11 cellular contexts compared by ENCODE assay signal in the genomic region with DNA sequence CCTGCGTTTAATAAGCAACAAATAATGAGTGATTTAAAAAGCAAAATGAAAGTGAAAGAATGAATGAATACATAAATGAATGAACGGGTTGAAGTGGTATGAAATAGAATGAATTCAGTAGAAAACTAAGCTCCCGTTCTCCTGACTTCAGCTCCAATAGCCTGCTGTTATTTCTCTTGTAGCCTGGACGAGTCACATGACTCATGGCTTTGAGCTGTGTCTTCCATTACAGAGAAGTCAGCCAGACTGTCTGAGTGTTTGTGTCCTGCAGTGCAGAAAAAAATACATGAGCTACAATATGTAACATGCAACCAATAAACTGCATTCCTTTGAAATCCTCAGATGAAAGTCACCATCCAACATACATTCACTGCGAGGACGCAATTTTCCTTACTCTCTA. TPM values are rescaled to one million over a fixed set of nuclear protein-coding genes. Genes with fewer than 3 reads are reported as not detected.
DNase-seq lines count a peak whose midpoint lies in the region; ATAC-seq and TF ChIP-seq lines count a peak whose summit lies in the region.
"Had no signal": no experiment of that assay in that cellular context is flagged by ENCODE, and none has a peak within 500 bp of the region (broad histone marks: within the 10 kb centered on the region; RNA-seq: fewer than 3 reads in every experiment).

No MANE protein-coding gene starts in this region.

- DNase-seq in EH (ENCODE audit: low read depth): peak; percentile 82
- DNase-seq in NCI-H69 (lab: John Stamatoyannopoulos, UW): peak; percentile 41
- peak; percentile 76 to 83 for DNase-seq in fibroblast of lung (ENCODE audit: low read depth in 2 of 2)
- no peak for DNase-seq in neuronal stem cell (ENCODE audit: low spot score)
- no peak for DNase-seq in activated CD4-positive, alpha-beta T cell treated with anti-CD3 and anti-CD28 coated beads, Interleukin-2, amount 50 U/mL, for 48 hours
- DNase-seq in CD1c-positive myeloid dendritic cell (ENCODE audit: extremely low spot score): no peak
- DNase-seq in Caco-2: no peak
- DNase-seq: H7 had no signal

- no peak overlapping the region for H3K4me3 Mint-ChIP-seq in Caco-2 (ENCODE audit: unreplicated experiment)
- H3K4me3 Mint-ChIP-seq: type B pancreatic cell had no signal

- H2AFZ ChIP-seq in fibroblast of lung (ENCODE audit: low read length) (peak overlapping the region; percentile 43), neuronal stem cell (ENCODE audit: low read length) (peak overlapping the region; percentile 65)

- H3K9me3 Mint-ChIP-seq in Caco-2 (ENCODE audit: unreplicated experiment): no peaks in the 10 kb centered on the region
- H3K9me3 Mint-ChIP-seq: type B pancreatic cell had no signal

- WGBS in neuronal stem cell (ENCODE audit: extremely low coverage in 2 of 2, insufficient read length in 2 of 2, insufficient replicate concordance in 1 of 2), 2 donors: no CpG with 5 or more reads among the region's 6 CpGs

- no peak overlapping the region for H3K27ac Mint-ChIP-seq in Caco-2 (ENCODE audit: unreplicated experiment)
- H3K27ac Mint-ChIP-seq: type B pancreatic cell had no signal

- no peak overlapping the region for H2BK12ac ChIP-seq in neuronal stem cell (ENCODE audit: low read length)

- intact Hi-C loops in Caco-2 (cut with micrococcal nuclease; ENCODE audit: unreplicated experiment): no loop called here

- no peak for ATAC-seq in GM21367 (IDR thresholded peaks at IDR 0.05; ENCODE audit: unreplicated experiment)

- TF ChIP-seq CTCF in fibroblast of lung (conservative IDR thresholded peaks at IDR 0.05 in 1 of 2, IDR thresholded peaks at IDR 0.05 in 1 of 2; ENCODE audit: low read depth in 1 of 2, low read length in 2 of 2) (no peak), Caco-2 (IDR thresholded peaks at IDR 0.05; ENCODE audit: insufficient read depth in 1 of 2, low read depth in 1 of 2, low read length in 1 of 2, severe bottlenecking in 1 of 2, unreplicated experiment in 1 of 2) (no peak)

- H3K79me2 ChIP-seq in fibroblast of lung (ENCODE audit: control insufficient read depth, insufficient read depth, low read length): no peaks in the 10 kb centered on the region

- peaks cover 2% of the 10 kb centered on the region for H3K79me1 ChIP-seq in neuronal stem cell (ENCODE audit: low read depth, low read length)

- H3K4me1 Mint-ChIP-seq in Caco-2 (ENCODE audit: low read depth, unreplicated experiment): no peaks in the 10 kb centered on the region

- H3K14ac ChIP-seq in neuronal stem cell (ENCODE audit: low read length): no peak overlapping the region

- H3K36me3 ChIP-seq in fibroblast of lung (ENCODE audit: control insufficient read depth, insufficient read depth, low read length): no peaks in the 10 kb centered on the region
- H3K36me3 ChIP-seq in neuronal stem cell (replicated peaks in 1 of 2; ENCODE audit: control insufficient read depth in 2 of 2, insufficient read depth in 2 of 2, low read length in 2 of 2): no peaks in the 10 kb centered on the region
- no peaks in the 10 kb centered on the region for H3K36me3 ChIP-seq in Caco-2 (ENCODE audit: control insufficient read depth, insufficient read depth, low read length)

- no peak overlapping the region for H2BK120ac ChIP-seq in neuronal stem cell (ENCODE audit: low read depth, low read length)

- H4K91ac ChIP-seq in neuronal stem cell (ENCODE audit: low read depth, low read length, poor library complexity): no peak overlapping the region

- no peaks in the 10 kb centered on the region for H3K27me3 ChIP-seq in fibroblast of lung (ENCODE audit: control insufficient read depth, insufficient read depth, low read length)
- H3K27me3 ChIP-seq in neuronal stem cell (ENCODE audit: control insufficient read depth in 3 of 3, insufficient read depth in 3 of 3, low read depth in 1 of 3, low read length in 3 of 3): no peaks in the 10 kb centered on the region
- H3K27me3 ChIP-seq in Caco-2 (replicated peaks; ENCODE audit: control insufficient read depth, insufficient read depth, low read length): no peaks in the 10 kb centered on the region

- no peak overlapping the region for H2BK15ac ChIP-seq in neuronal stem cell (ENCODE audit: low read length)

- H3K4me2 ChIP-seq in fibroblast of lung (ENCODE audit: extremely low read depth, insufficient read depth, low read length) (peak overlapping the region; percentile 51), neuronal stem cell (ENCODE audit: insufficient read depth, low read length, poor library complexity, severe bottlenecking) (no peak overlapping the region)

- no peak overlapping the region for H3K27ac ChIP-seq in fibroblast of lung (ENCODE audit: insufficient read depth, low read length)
- no peak overlapping the region for H3K27ac ChIP-seq in neuronal stem cell (replicated peaks; ENCODE audit: low read length)

- CTCF ChIA-PET in Caco-2 (lab: Charles Lee): no interaction called here

- BruUV-seq in Caco-2 (replicated peaks; lab: Mats Ljungman, UMichigan): no TSS peak

- H4K20me1 ChIP-seq in fibroblast of lung (ENCODE audit: control insufficient read depth, extremely low read depth, insufficient read depth, low read length): no peaks in the 10 kb centered on the region

- H3K4ac ChIP-seq in neuronal stem cell (ENCODE audit: low read length): no peak overlapping the region

- POLR2A ChIA-PET in Caco-2 (lab: Charles Lee): no interaction called here

- no peak overlapping the region for H2BK5ac ChIP-seq in neuronal stem cell (ENCODE audit: low read length)

- no peak overlapping the region for H4K8ac ChIP-seq in neuronal stem cell (ENCODE audit: low read depth, low read length)

- no peaks in the 10 kb centered on the region for H3K9me3 ChIP-seq in fibroblast of lung (ENCODE audit: control insufficient read depth, insufficient read depth, low read depth, low read length)
- no peaks in the 10 kb centered on the region for H3K9me3 ChIP-seq in neuronal stem cell (replicated peaks in 1 of 2; ENCODE audit: control insufficient read depth in 2 of 2, insufficient read depth in 1 of 2, low read depth in 1 of 2, low read length in 2 of 2)
- no peaks in the 10 kb centered on the region for H3K9me3 ChIP-seq in Caco-2

- H3K4me3 ChIP-seq in fibroblast of lung (replicated peaks in 1 of 4; ENCODE audit: control extremely low read depth in 1 of 4, insufficient read depth in 1 of 4, low read depth in 3 of 4, low read length in 4 of 4) (peak overlapping the region in 2 of 4 experiments; percentile 3 to 5), neuronal stem cell (ENCODE audit: low read length in 2 of 2) (no peak overlapping the region), Caco-2 (ENCODE audit: low read depth, low read length) (no peak overlapping the region)

- H3K27me3 Mint-ChIP-seq in Caco-2 (ENCODE audit: insufficient read depth, unreplicated experiment): peaks cover 11% of the 10 kb centered on the region

- no peak overlapping the region for H3K23ac ChIP-seq in neuronal stem cell (ENCODE audit: low read depth, low read length, poor library complexity)

- H3K18ac ChIP-seq in neuronal stem cell (ENCODE audit: low read length): no peak overlapping the region

- H3K4me1 ChIP-seq in fibroblast of lung (ENCODE audit: control insufficient read depth, extremely low read depth, insufficient read depth, low read length) (peaks cover 6% of the 10 kb centered on the region), neuronal stem cell (ENCODE audit: control insufficient read depth in 2 of 2, insufficient read depth in 1 of 2, low read depth in 1 of 2, low read length in 2 of 2) (peaks cover 10 to 41% of the 10 kb centered on the region in 2 donors), Caco-2 (no peaks in the 10 kb centered on the region)

- no peak overlapping the region for H2AK5ac ChIP-seq in neuronal stem cell (ENCODE audit: low read depth, low read length)

- H3K36me3 Mint-ChIP-seq in Caco-2 (ENCODE audit: insufficient read depth, unreplicated experiment): no peaks in the 10 kb centered on the region
- H3K36me3 Mint-ChIP-seq: type B pancreatic cell had no signal

- H3K9ac ChIP-seq in fibroblast of lung (ENCODE audit: insufficient read depth, low read length) (no peak overlapping the region), neuronal stem cell (ENCODE audit: low read depth, low read length, poor library complexity) (no peak overlapping the region)

RNA-seq across cellular contexts. Expression of a gene that starts 21.2 kb away (rescaled TPM):
- 0.66 and 2.1 TPM in 2 replicates for total RNA-seq in fibroblast of lung
- polyA plus RNA-seq in fibroblast of lung: 1.4 and 2.9 TPM in 2 replicates
- 1.2 and 1.8 TPM in 2 replicates for polyA plus RNA-seq in fibroblast of lung (2012)
- not detected in 2 replicates for polyA minus RNA-seq in fibroblast of lung (ENCODE audit: low replicate concordance)
- polyA plus RNA-seq in neuronal stem cell (2013, experiment 1 of 2): 0.17 TPM
- 0.26 TPM for polyA plus RNA-seq in neuronal stem cell (2013, experiment 2 of 2)
- 0.35 and 0.41 TPM in 2 replicates for total RNA-seq in Caco-2 (2022)
- total RNA-seq: T-helper 2 cell treated with Interferon-gamma antibody and Interleukin-4, amounts not matched to agents 100 ng/mL and 5 ng/mL, for 36 hours had no signal

Comparison
In these comparisons a context has a peak if more than half of its experiments do, and no peak if none do; other contexts are left out.
1. DNase-seq: peak in EH (single experiment), NCI-H69 (single experiment) and fibroblast of lung (2 of 2); none in neuronal stem cell (single experiment), activated CD4-positive, alpha-beta T cell treated with anti-CD3 and anti-CD28 coated beads, Interleukin-2, amount 50 U/mL, for 48 hours (0 of 2), CD1c-positive myeloid dendritic cell (single experiment) and Caco-2 (0 of 2).